9 cellular contexts compared by ENCODE assay signal in the genomic region with DNA sequence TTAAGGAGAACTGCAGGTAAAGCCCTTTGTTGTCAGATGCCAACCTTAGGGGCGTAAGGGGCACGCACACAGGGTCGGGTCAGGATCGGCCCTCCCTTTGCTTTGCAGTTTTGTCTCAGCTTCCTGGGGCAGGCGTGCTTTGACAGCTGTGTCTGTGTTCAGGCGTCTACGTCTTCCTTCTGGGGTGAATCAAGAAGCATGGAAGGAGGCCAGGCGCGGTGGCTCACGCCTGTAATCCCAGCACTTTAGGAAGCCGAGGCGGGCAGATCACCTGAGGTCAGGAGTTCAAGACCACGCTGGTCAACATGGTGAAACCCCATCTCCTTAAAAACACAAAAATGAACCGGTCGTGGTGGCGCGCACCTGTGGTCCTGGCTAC. TPM values are rescaled to one million over a fixed set of nuclear protein-coding genes. Genes with fewer than 3 reads are reported as not detected.
DNase-seq lines count a peak whose midpoint lies in the region; ATAC-seq lines count a peak whose summit lies in the region.
"Had no signal": no experiment of that assay in that cellular context is flagged by ENCODE, and none has a peak within 500 bp of the region (broad histone marks: within the 10 kb centered on the region; RNA-seq: fewer than 3 reads in every experiment).

No MANE protein-coding gene starts in this region.

- peak overlapping the region; percentile 73 for H3K27ac Mint-ChIP-seq in T-helper 17 cell

- H3K27ac ChIP-seq in skin epidermis = peak overlapping the region in 5 of 21 experiments; percentile 91 to 97 (median 96)
- H3K27ac ChIP-seq in caudate nucleus (ENCODE audit: low read depth, low read length) = no peak overlapping the region

- peaks cover 64% of the 10 kb centered on the region for H3K36me3 ChIP-seq in HAP-1 (replicated peaks)

- H3K4me3 Mint-ChIP-seq in T-helper 17 cell = peak overlapping the region; percentile 89

- peaks cover 4% of the 10 kb centered on the region for H3K4me1 ChIP-seq in HAP-1

- H3K9me3 ChIP-seq in HAP-1 = no peaks in the 10 kb centered on the region
- no peaks in the 10 kb centered on the region for H3K9me3 ChIP-seq in T-helper 17 cell (ENCODE audit: control insufficient read depth, low read length, poor library complexity, severe bottlenecking)

- H3K27me3 Mint-ChIP-seq in T-helper 17 cell = no peaks in the 10 kb centered on the region

- H3K4me3 ChIP-seq in HAP-1 = peak overlapping the region; percentile 78
- peak overlapping the region in 4 of 7 experiments; percentile 48 to 91 (median 68) for H3K4me3 ChIP-seq in skin epidermis

- peaks cover 3% of the 10 kb centered on the region for H3K36me3 Mint-ChIP-seq in T-helper 17 cell (ENCODE audit: low read depth)

- H3K4me1 Mint-ChIP-seq in T-helper 17 cell = peaks cover 26% of the 10 kb centered on the region

- DNase-seq in HAP-1 (ENCODE audit: low spot score in 2 of 2) (no peak), T-helper 17 cell (no peak), germinal center (ENCODE audit: low spot score) (peak; percentile 0), kidney glomerular epithelial cell (lab: John Stamatoyannopoulos, UW) (no peak), caudate nucleus (lab: John Stamatoyannopoulos, UW) (no peak)

- in situ Hi-C loops in HAP-1 (cut with MboI; ENCODE audit: low sequenced_read_pairs) = no loop called here

- H3K27me3 ChIP-seq in HAP-1 (ENCODE audit: low read depth) = no peaks in the 10 kb centered on the region

- ATAC-seq in T-helper 17 cell (no peak), GM19463 (IDR thresholded peaks at IDR 0.05; ENCODE audit: unreplicated experiment) (no peak)
- ATAC-seq: left lobe of liver had no signal

RNA-seq across cellular contexts. Expression of a gene that starts 1.3 kb away (rescaled TPM):
- total RNA-seq in T-helper 17 cell = 10 to 100 TPM; 35.0 to 39.8 TPM

RNA-seq across cellular contexts. Expression of a gene that starts 1.4 kb away (rescaled TPM):
- total RNA-seq in T-helper 17 cell = 10 to 100 TPM; 44.0 to 53.2 TPM

RNA-seq across cellular contexts. Expression of a gene that starts 12.7 kb away (rescaled TPM):
- total RNA-seq in T-helper 17 cell = not detected
- total RNA-seq: activated CD8-positive, alpha-beta memory T cell treated with anti-CD3 and anti-CD28 coated beads for 36 hours had no signal

RNA-seq across cellular contexts. Expression of a gene that starts 27.3 kb away (rescaled TPM):
- 100 to 1,000 TPM; 156 to 179 TPM for total RNA-seq in T-helper 17 cell

RNA-seq across cellular contexts. Expression of a gene that starts 30.4 kb away (rescaled TPM):
- 100 to 1,000 TPM in 1 of 2 donors, 10 to 100 TPM in 1; 98.1 to 103 TPM for total RNA-seq in T-helper 17 cell
